Comparison of ENCODE assay signal across 15 cellular contexts in the genomic region with DNA sequence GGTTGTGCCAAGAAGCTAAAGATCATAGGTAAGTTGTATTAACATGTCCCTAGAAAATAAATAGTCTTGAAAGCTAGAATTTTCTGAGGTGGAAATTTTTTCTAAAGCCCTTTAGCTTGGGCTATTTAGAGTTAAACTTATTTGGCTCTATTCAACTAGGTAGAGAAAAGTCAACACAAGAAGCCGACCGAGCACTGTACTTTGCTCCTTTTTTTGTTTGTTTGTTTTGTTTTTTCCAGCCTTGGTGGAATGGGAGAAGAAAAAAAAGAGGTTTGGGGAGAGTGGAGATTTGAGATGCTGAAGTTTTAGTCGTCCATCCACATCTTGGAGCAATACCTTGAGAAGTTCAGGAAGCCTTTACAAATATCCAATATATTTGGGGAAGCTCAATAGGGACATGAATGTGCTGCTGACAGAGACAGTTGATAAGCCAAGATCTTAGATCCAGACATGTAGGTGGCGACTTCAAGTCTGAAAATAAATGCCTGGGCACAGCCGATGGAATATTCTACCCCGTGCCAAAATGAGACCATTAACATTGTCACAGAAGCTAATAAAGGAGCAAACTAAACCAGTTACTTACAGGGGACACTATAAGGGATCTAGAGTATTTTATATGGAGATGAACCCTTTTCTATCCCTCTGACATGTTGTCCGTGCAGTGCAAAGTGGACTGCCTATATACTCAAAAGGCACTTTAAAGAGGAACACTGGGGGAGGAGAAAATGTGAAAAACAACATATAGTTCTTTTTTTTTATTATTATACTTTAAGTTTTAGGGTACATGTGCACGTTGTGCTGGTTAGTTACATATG.
"Had no signal": no experiment of that assay in that cellular context is flagged by ENCODE, and none has a peak within 500 bp of the region (broad histone marks: within the 10 kb centered on the region; RNA-seq: fewer than 3 reads in every experiment).

No MANE protein-coding gene starts in this region.

- H3K36me3 ChIP-seq: colonic mucosa, esophagus squamous epithelium, left lung had no signal

- H3K27me3 ChIP-seq: colonic mucosa, esophagus squamous epithelium, hepatocyte, left lung had no signal

- H3K4me1 ChIP-seq: colonic mucosa, esophagus squamous epithelium, left lung had no signal

- DNase-seq: colonic mucosa; dermis blood vessel endothelial cell; esophagus squamous epithelium; foreskin melanocyte; head of caudate nucleus; kidney glomerular epithelial cell; left lung; mammary epithelial cell; naive thymus-derived CD4-positive, alpha-beta T cell; nephron progenitor cell; stimulated activated CD4-positive, alpha-beta T cell treated with anti-CD3 and anti-CD28 coated beads, Interleukin-2, amount 100 ng/mL, for 48 hours; stimulated activated naive CD4-positive, alpha-beta T cell treated with Interleukin-2 at 50 U/mL for 16 hours; trophoblast cell had no signal

- H3K4me3 ChIP-seq: colonic mucosa, esophagus squamous epithelium, hepatocyte, left lung, smooth muscle cell had no signal

- ATAC-seq: left lung; naive thymus-derived CD4-positive, alpha-beta T cell had no signal

- H3K9me3 ChIP-seq: colonic mucosa, esophagus squamous epithelium, left lung had no signal

- H3K27ac ChIP-seq: colonic mucosa, esophagus squamous epithelium, hepatocyte, left lung had no signal
